Comparison of ENCODE assay signal across 12 cellular contexts in the genomic region with DNA sequence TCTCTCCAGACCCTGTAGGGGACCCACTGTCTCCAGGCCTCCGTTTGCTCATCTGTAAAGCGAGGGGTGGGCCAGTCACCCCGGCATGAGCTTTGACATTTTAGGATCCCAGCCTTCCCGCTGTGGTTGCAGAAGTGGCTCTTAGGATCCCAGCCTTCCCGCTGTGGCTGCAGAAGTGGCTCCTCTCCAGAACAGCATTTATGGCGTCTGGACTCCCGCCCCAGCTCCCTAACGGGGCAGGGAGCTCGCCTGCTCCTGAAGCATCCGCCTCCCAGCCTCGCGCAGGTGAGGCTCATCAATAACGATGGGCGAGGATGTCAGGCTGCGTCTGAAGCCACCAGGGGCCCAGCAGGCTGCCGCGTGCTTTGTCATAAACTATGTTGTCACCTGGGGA.
DNase-seq lines count a peak whose midpoint lies in the region; ATAC-seq and TF ChIP-seq lines count a peak whose summit lies in the region.
"Had no signal": no experiment of that assay in that cellular context is flagged by ENCODE, and none has a peak within 500 bp of the region (broad histone marks: within the 10 kb centered on the region; RNA-seq: fewer than 3 reads in every experiment).

No MANE protein-coding gene starts in this region.

- H3K36me3 ChIP-seq in esophagus squamous epithelium = no peaks in the 10 kb centered on the region

- peaks cover 0 to 48% (median 0%) of the 10 kb centered on the region in 4 donors for H3K27me3 ChIP-seq in esophagus squamous epithelium

- DNase-seq in NCI-H2081 (lab: John Stamatoyannopoulos, UW) (peak; percentile 58 to 75), NCI-H2081 treated with DMSO at 0.1 percent for 48 hours (lab: John Stamatoyannopoulos, UW) (no peak), NCI-H2107 (lab: John Stamatoyannopoulos, UW) (peak; percentile 52), esophagus squamous epithelium (lab: John Stamatoyannopoulos, UW) (no peak), NK-92 (lab: John Stamatoyannopoulos, UW; ENCODE audit: unreplicated experiment) (no peak)
- peak; percentile 15 for DNase-seq in stimulated activated CD8-positive, alpha-beta memory T cell treated with anti-CD3 and anti-CD28 coated beads, Interleukin-4, amount 100 ng/mL, for 48 hours
- no peak for DNase-seq in NK-92 treated with Interleukin-12 subunit alpha and Interleukin-12 subunit beta, amount 100 ng/mL, for 24 hours (lab: John Stamatoyannopoulos, UW)
- DNase-seq: GDM1, HFFc6, NCI-H1048 had no signal

- peak overlapping the region in 2 of 4 donors; percentile 2 to 34 for H3K4me3 ChIP-seq in esophagus squamous epithelium

- intact Hi-C loops in esophagus squamous epithelium (cut with DNase I) = no loop called here

- no peak for TF ChIP-seq POLR2A in esophagus squamous epithelium (IDR thresholded peaks at IDR 0.05)

- peak overlapping the region in 3 of 4 donors; percentile 73 to 81 (median 80) for H3K27ac ChIP-seq in esophagus squamous epithelium

- no peak for ATAC-seq in HG03378 (IDR thresholded peaks at IDR 0.05; ENCODE audit: unreplicated experiment)
- ATAC-seq: esophagus mucosa had no signal

- WGBS in esophagus squamous epithelium, 2 donors = 40 to 48% methylated on average over 10 of the region's 17 CpGs

- peaks cover 15 to 42% (median 24%) of the 10 kb centered on the region in 3 donors for H3K4me1 ChIP-seq in esophagus squamous epithelium

- H3K9me3 ChIP-seq in esophagus squamous epithelium = peaks cover 0 to 12% (median 9%) of the 10 kb centered on the region in 3 donors

- TF ChIP-seq CTCF in esophagus squamous epithelium (IDR thresholded peaks at IDR 0.05) = no peak

Comparison
In these comparisons a context has a peak if more than half of its experiments do, and no peak if none do; other contexts are left out.
1. DNase-seq: peak in NCI-H2081 (2 of 2), NCI-H2107 (single experiment) and stimulated activated CD8-positive, alpha-beta memory T cell treated with anti-CD3 and anti-CD28 coated beads, Interleukin-4, amount 100 ng/mL, for 48 hours (single experiment); none in NCI-H2081 treated with DMSO at 0.1 percent for 48 hours (single experiment), esophagus squamous epithelium (single experiment), NK-92 treated with Interleukin-12 subunit alpha and Interleukin-12 subunit beta, amount 100 ng/mL, for 24 hours (single experiment) and NK-92 (single experiment).